41 cellular contexts compared by ENCODE assay signal in genomic region chr19:47992070-47992469, GRCh38. TPM values are rescaled to one million over a fixed set of nuclear protein-coding genes. Genes with fewer than 3 reads are reported as not detected.
"Had no signal": no experiment of that assay in that cellular context is flagged by ENCODE, and none has a peak within 500 bp of the region (broad histone marks: within the 10 kb centered on the region; RNA-seq: fewer than 3 reads in every experiment).

BSPH1 (minus strand) TSS chr19:47992170; CDS start chr19:47992081, 89 bp downstream.

- H3K27ac Mint-ChIP-seq: activated CD4-positive, alpha-beta memory T cell treated with anti-CD3 and anti-CD28 coated beads, Interleukin-2, amount 10 ng/mL, durations not matched to agents 7 days and 5 days; activated CD4-positive, alpha-beta T cell treated with anti-CD3 and anti-CD28 coated beads for 36 hours; activated CD4-positive, alpha-beta T cell treated with anti-CD3 and anti-CD28 coated beads, Interleukin-2, amount 10 ng/mL, durations not matched to agents 7 days and 5 days; activated CD8-positive, alpha-beta memory T cell treated with anti-CD3 and anti-CD28 coated beads, Interleukin-2, amount 10 ng/mL, durations not matched to agents 7 days and 5 days; activated CD8-positive, alpha-beta T cell treated with anti-CD3 and anti-CD28 coated beads, Interleukin-2, amount 10 ng/mL, durations not matched to agents 7 days and 5 days; activated naive CD4-positive, alpha-beta T cell treated with anti-CD3 and anti-CD28 coated beads, Interleukin-2, amount 10 ng/mL, durations not matched to agents 7 days and 5 days; activated naive CD4-positive, alpha-beta T cell treated with anti-CD3 and anti-CD28 coated beads, Interleukin-2, amount 50 U/mL, for 24 hours; activated naive CD8-positive, alpha-beta T cell; activated naive CD8-positive, alpha-beta T cell treated with anti-CD3 and anti-CD28 coated beads, Interleukin-2, amount 10 ng/mL, durations not matched to agents 7 days and 5 days; activated naive CD8-positive, alpha-beta T cell treated with anti-CD3 and anti-CD28 coated beads, Interleukin-2, amount 50 U/mL, for 24 hours; activated T-cell treated with anti-CD3 and anti-CD28 coated beads, Interleukin-2, amount 50 U/mL, for 24 hours; activated T-helper 2 cell treated with anti-CD3 and anti-CD28 coated beads, Interferon-gamma antibody, Interleukin-2, Interleukin-4, amounts not matched to agents 10 μg/mL and 5 μg/mL and 100 μg/mL, durations not matched to agents 14 hours and 24 hours and 36 hours; brain; T-helper 1 cell treated with Interleukin-12 subunit alpha and Interleukin-12 subunit beta and Interleukin-4 antibody, amounts not matched to agents 30 μg/mL and 1 μg/mL, for 36 hours; T-helper 2 cell treated with Interferon-gamma antibody and Interleukin-4, amounts not matched to agents 5 μg/mL and 100 μg/mL, for 36 hours; WTC11 had no signal

- H3K36me3 Mint-ChIP-seq: activated CD8-positive, alpha-beta memory T cell treated with anti-CD3 and anti-CD28 coated beads, Interleukin-2, amount 10 ng/mL, durations not matched to agents 7 days and 5 days; activated naive CD4-positive, alpha-beta T cell treated with anti-CD3 and anti-CD28 coated beads, Interleukin-2, amount 10 ng/mL, durations not matched to agents 7 days and 5 days; activated naive CD4-positive, alpha-beta T cell treated with anti-CD3 and anti-CD28 coated beads, Interleukin-2, amount 50 U/mL, for 24 hours; activated naive CD8-positive, alpha-beta T cell; activated naive CD8-positive, alpha-beta T cell treated with anti-CD3 and anti-CD28 coated beads, Interleukin-2, amount 10 ng/mL, durations not matched to agents 7 days and 5 days; brain; WTC11 had no signal

- H3K9me3 ChIP-seq: ascending aorta had no signal

- DNase-seq: activated CD4-positive, alpha-beta memory T cell treated with anti-CD3 and anti-CD28 coated beads, Interleukin-2, amount 10 ng/mL, durations not matched to agents 7 days and 5 days; activated CD4-positive, alpha-beta T cell treated with anti-CD3 and anti-CD28 coated beads for 1 hour; activated CD4-positive, alpha-beta T cell treated with anti-CD3 and anti-CD28 coated beads for 36 hours; activated CD4-positive, alpha-beta T cell treated with anti-CD3 and anti-CD28 coated beads for 48 hours; activated CD4-positive, alpha-beta T cell treated with anti-CD3 and anti-CD28 coated beads, Interleukin-2, amount 10 ng/mL, durations not matched to agents 7 days and 5 days; activated CD4-positive, alpha-beta T cell treated with anti-CD3 and anti-CD28 coated beads, Interleukin-2, amount 50 U/mL, for 48 hours; activated CD4-positive, CD25-positive, alpha-beta regulatory T cell; activated CD8-positive, alpha-beta memory T cell treated with anti-CD3 and anti-CD28 coated beads for 24 hours; activated CD8-positive, alpha-beta memory T cell treated with anti-CD3 and anti-CD28 coated beads, Interleukin-2, amount 10 ng/mL, durations not matched to agents 7 days and 5 days; activated CD8-positive, alpha-beta memory T cell treated with anti-CD3 and anti-CD28 coated beads, Interleukin-2, amount 50 U/mL, for 48 hours; activated CD8-positive, alpha-beta T cell treated with anti-CD3 and anti-CD28 coated beads, Interleukin-2, amount 10 ng/mL, durations not matched to agents 7 days and 5 days; activated effector memory CD4-positive, alpha-beta T cell treated with Interleukin-2 at 50 U/mL for 16 hours; activated gamma-delta T cell; activated naive CD4-positive, alpha-beta T cell treated with anti-CD3 and anti-CD28 coated beads, Interleukin-2, amount 10 ng/mL, durations not matched to agents 7 days and 5 days; activated naive CD4-positive, alpha-beta T cell treated with Interleukin-2 at 50 U/mL for 16 hours; activated naive CD8-positive, alpha-beta T cell treated with anti-CD3 and anti-CD28 coated beads, Interleukin-2, amount 10 ng/mL, durations not matched to agents 7 days and 5 days; activated naive CD8-positive, alpha-beta T cell treated with anti-CD3 and anti-CD28 coated beads, Interleukin-2, amount 50 U/mL, for 24 hours; activated T-cell treated with anti-CD3 and anti-CD28 coated beads, Interleukin-2, amount 50 U/mL, for 24 hours; activated T-cell treated with anti-CD3 and anti-CD28 coated beads, Interleukin-2, amount 50 U/mL, for 48 hours; amygdala; anterior cingulate cortex; caudate nucleus; cerebellar nuclear complex; T-helper 1 cell; T-helper 2 cell; T-helper 9 cell; WERI-Rb-1 had no signal

- H3K4me1 Mint-ChIP-seq: activated CD4-positive, alpha-beta memory T cell treated with anti-CD3 and anti-CD28 coated beads, Interleukin-2, amount 10 ng/mL, durations not matched to agents 7 days and 5 days; activated CD4-positive, alpha-beta T cell treated with anti-CD3 and anti-CD28 coated beads for 36 hours; activated CD4-positive, alpha-beta T cell treated with anti-CD3 and anti-CD28 coated beads, Interleukin-2, amount 10 ng/mL, durations not matched to agents 7 days and 5 days; activated CD8-positive, alpha-beta memory T cell treated with anti-CD3 and anti-CD28 coated beads, Interleukin-2, amount 10 ng/mL, durations not matched to agents 7 days and 5 days; activated naive CD4-positive, alpha-beta T cell treated with anti-CD3 and anti-CD28 coated beads, Interleukin-2, amount 10 ng/mL, durations not matched to agents 7 days and 5 days; activated naive CD4-positive, alpha-beta T cell treated with anti-CD3 and anti-CD28 coated beads, Interleukin-2, amount 50 U/mL, for 24 hours; activated naive CD8-positive, alpha-beta T cell treated with anti-CD3 and anti-CD28 coated beads, Interleukin-2, amount 10 ng/mL, durations not matched to agents 7 days and 5 days; activated naive CD8-positive, alpha-beta T cell treated with anti-CD3 and anti-CD28 coated beads, Interleukin-2, amount 50 U/mL, for 24 hours; brain; central memory CD8-positive, alpha-beta T cell had no signal

- H3K9me3 Mint-ChIP-seq: activated CD4-positive, alpha-beta memory T cell treated with anti-CD3 and anti-CD28 coated beads, Interleukin-2, amount 10 ng/mL, durations not matched to agents 7 days and 5 days; activated CD4-positive, alpha-beta T cell treated with anti-CD3 and anti-CD28 coated beads, Interleukin-2, amount 10 ng/mL, durations not matched to agents 7 days and 5 days; activated naive CD4-positive, alpha-beta T cell treated with anti-CD3 and anti-CD28 coated beads, Interleukin-2, amount 10 ng/mL, durations not matched to agents 7 days and 5 days; activated naive CD4-positive, alpha-beta T cell treated with anti-CD3 and anti-CD28 coated beads, Interleukin-2, amount 50 U/mL, for 24 hours; activated naive CD8-positive, alpha-beta T cell treated with anti-CD3 and anti-CD28 coated beads, Interleukin-2, amount 10 ng/mL, durations not matched to agents 7 days and 5 days; activated T-cell treated with anti-CD3 and anti-CD28 coated beads, Interleukin-2, amount 50 U/mL, for 24 hours; activated T-helper 2 cell treated with anti-CD3 and anti-CD28 coated beads, Interferon-gamma antibody, Interleukin-2, Interleukin-4, amounts not matched to agents 10 μg/mL and 5 μg/mL and 100 μg/mL, durations not matched to agents 14 hours and 24 hours and 36 hours; central memory CD8-positive, alpha-beta T cell; T-helper 1 cell treated with Interleukin-12 subunit alpha and Interleukin-12 subunit beta and Interleukin-4 antibody, amounts not matched to agents 30 μg/mL and 1 μg/mL, for 36 hours; T-helper 2 cell treated with Interferon-gamma antibody and Interleukin-4, amounts not matched to agents 5 μg/mL and 100 μg/mL, for 36 hours had no signal

- H3K4me1 ChIP-seq: ascending aorta had no signal

- H3K4me3 ChIP-seq: ascending aorta, cardiac muscle cell had no signal

- H3K27me3 ChIP-seq: ascending aorta, cardiac muscle cell had no signal

- H3K27ac ChIP-seq: ascending aorta, cardiac muscle cell, WERI-Rb-1 had no signal

- ATAC-seq: activated CD4-positive, alpha-beta T cell treated with anti-CD3 and anti-CD28 coated beads for 36 hours; activated CD4-positive, CD25-positive, alpha-beta regulatory T cell treated with anti-CD3 and anti-CD28 coated beads, Interleukin-2, amount 50 U/mL, for 24 hours; activated CD8-positive, alpha-beta memory T cell treated with anti-CD3 and anti-CD28 coated beads, Interleukin-2, amount 10 ng/mL, durations not matched to agents 7 days and 5 days; activated CD8-positive, alpha-beta T cell treated with anti-CD3 and anti-CD28 coated beads, Interleukin-2, amount 10 ng/mL, durations not matched to agents 7 days and 5 days; activated naive CD8-positive, alpha-beta T cell treated with anti-CD3 and anti-CD28 coated beads, Interleukin-2, amount 50 U/mL, for 24 hours; WTC11 had no signal

- H3K36me3 ChIP-seq: ascending aorta, cardiac muscle cell, WERI-Rb-1 had no signal

- FAIRE-seq: bronchial epithelial cell had no signal

- H3K4me3 Mint-ChIP-seq: activated CD4-positive, alpha-beta memory T cell treated with anti-CD3 and anti-CD28 coated beads, Interleukin-2, amount 10 ng/mL, durations not matched to agents 7 days and 5 days; activated CD4-positive, alpha-beta T cell treated with anti-CD3 and anti-CD28 coated beads for 36 hours; activated CD4-positive, alpha-beta T cell treated with anti-CD3 and anti-CD28 coated beads, Interleukin-2, amount 10 ng/mL, durations not matched to agents 7 days and 5 days; activated CD8-positive, alpha-beta memory T cell treated with anti-CD3 and anti-CD28 coated beads, Interleukin-2, amount 10 ng/mL, durations not matched to agents 7 days and 5 days; activated CD8-positive, alpha-beta T cell treated with anti-CD3 and anti-CD28 coated beads, Interleukin-2, amount 10 ng/mL, durations not matched to agents 7 days and 5 days; activated naive CD4-positive, alpha-beta T cell treated with anti-CD3 and anti-CD28 coated beads, Interleukin-2, amount 10 ng/mL, durations not matched to agents 7 days and 5 days; activated naive CD4-positive, alpha-beta T cell treated with anti-CD3 and anti-CD28 coated beads, Interleukin-2, amount 50 U/mL, for 24 hours; activated naive CD8-positive, alpha-beta T cell; activated naive CD8-positive, alpha-beta T cell treated with anti-CD3 and anti-CD28 coated beads, Interleukin-2, amount 10 ng/mL, durations not matched to agents 7 days and 5 days; activated naive CD8-positive, alpha-beta T cell treated with anti-CD3 and anti-CD28 coated beads, Interleukin-2, amount 50 U/mL, for 24 hours; activated T-cell treated with anti-CD3 and anti-CD28 coated beads, Interleukin-2, amount 50 U/mL, for 24 hours; brain; central memory CD8-positive, alpha-beta T cell; T-helper 1 cell treated with Interleukin-12 subunit alpha and Interleukin-12 subunit beta and Interleukin-4 antibody, amounts not matched to agents 30 μg/mL and 1 μg/mL, for 36 hours; T-helper 2 cell treated with Interferon-gamma antibody and Interleukin-4, amounts not matched to agents 5 μg/mL and 100 μg/mL, for 36 hours; WTC11 had no signal

RNA-seq across cellular contexts. Expression of gene BSPH1, which starts in this region (rescaled TPM):
- total RNA-seq: activated CD4-positive, alpha-beta memory T cell treated with anti-CD3 and anti-CD28 coated beads, Interleukin-2, amount 10 ng/mL, durations not matched to agents 7 days and 5 days; activated CD4-positive, alpha-beta T cell treated with anti-CD3 and anti-CD28 coated beads for 36 hours; activated CD4-positive, alpha-beta T cell treated with anti-CD3 and anti-CD28 coated beads, Interleukin-2, amount 10 ng/mL, durations not matched to agents 7 days and 5 days; activated CD8-positive, alpha-beta memory T cell treated with anti-CD3 and anti-CD28 coated beads, Interleukin-2, amount 10 ng/mL, durations not matched to agents 7 days and 5 days; activated CD8-positive, alpha-beta T cell treated with anti-CD3 and anti-CD28 coated beads, Interleukin-2, amount 10 ng/mL, durations not matched to agents 7 days and 5 days; activated naive CD8-positive, alpha-beta T cell treated with anti-CD3 and anti-CD28 coated beads, Interleukin-2, amount 10 ng/mL, durations not matched to agents 7 days and 5 days; activated T-helper 2 cell treated with anti-CD3 and anti-CD28 coated beads, Interferon-gamma antibody, Interleukin-2, Interleukin-4, amounts not matched to agents 10 μg/mL and 5 μg/mL and 100 μg/mL, durations not matched to agents 14 hours and 24 hours and 36 hours; ascending aorta; bronchial epithelial cell; cardiac muscle cell; chondrocyte; WTC11 had no signal
- polyA plus RNA-seq: adipose tissue, cardiac muscle cell had no signal
